ENCODE assay signal across 8 cellular contexts in genomic region chr16:3135120-3135715, GRCh38. TPM values are rescaled to one million over a fixed set of nuclear protein-coding genes. Genes with fewer than 3 reads are reported as not detected.
DNase-seq lines count a peak whose midpoint lies in the region; ATAC-seq and TF ChIP-seq lines count a peak whose summit lies in the region.

No MANE protein-coding gene starts in this region.

- H3K27ac Mint-ChIP-seq in T-helper 17 cell (peak overlapping the region; percentile 94), glutamatergic neuron (ENCODE audit: unreplicated experiment) (peak overlapping the region; percentile 90)

- peaks cover 5% of the 10 kb centered on the region for H3K9me3 Mint-ChIP-seq in glutamatergic neuron (ENCODE audit: unreplicated experiment)

- no peaks in the 10 kb centered on the region for H3K27me3 Mint-ChIP-seq in T-helper 17 cell
- peaks cover 11% of the 10 kb centered on the region for H3K27me3 Mint-ChIP-seq in glutamatergic neuron (ENCODE audit: unreplicated experiment)

- POLR2A ChIA-PET in AG04449 (lab: Yijun Ruan, JAX) = interaction anchor here (0.8 to 2.1 kb wide), 11 partner anchors 8 to 115 kb away, joined by 3 to 10 read pairs (median 4); partner anchors contain the start of genes HCFC1R1 and THOC6

- H3K36me3 Mint-ChIP-seq in T-helper 17 cell (ENCODE audit: low read depth) (peaks cover 2% of the 10 kb centered on the region), glutamatergic neuron (ENCODE audit: unreplicated experiment) (no peaks in the 10 kb centered on the region)

- H3K4me1 Mint-ChIP-seq in T-helper 17 cell (peaks cover 12% of the 10 kb centered on the region), glutamatergic neuron (ENCODE audit: low read depth, unreplicated experiment) (peaks cover 9% of the 10 kb centered on the region)

- H3K27ac ChIP-seq in skeletal muscle tissue (ENCODE audit: low read depth, low read length) = peak overlapping the region; percentile 80

- H3K9ac ChIP-seq in skeletal muscle tissue (ENCODE audit: low read depth in 1 of 3, low read length in 3 of 3) = peak overlapping the region; percentile 86 to 99 (median 91)

- peak overlapping the region; percentile 95 for H3K4me3 Mint-ChIP-seq in T-helper 17 cell
- H3K4me3 Mint-ChIP-seq in glutamatergic neuron (ENCODE audit: unreplicated experiment) = peak overlapping the region; percentile 91

- H3K36me3 ChIP-seq in skeletal muscle tissue (ENCODE audit: control insufficient read depth in 3 of 3, insufficient read depth in 3 of 3, low read length in 3 of 3) = peaks cover 11 to 20% (median 13%) of the 10 kb centered on the region in 3 donors

- no peak for DNase-seq in AG04449 (ENCODE audit: low read depth, low spot score)
- DNase-seq in T-helper 17 cell = no peak
- no peak for DNase-seq in glutamatergic neuron
- DNase-seq in NCI-H1092 (lab: John Stamatoyannopoulos, UW) = no peak
- no peak for DNase-seq in SIG-M5 (lab: John Stamatoyannopoulos, UW)
- DNase-seq in stimulated activated CD8-positive, alpha-beta memory T cell treated with anti-CD3 and anti-CD28 coated beads, Interleukin-4, amount 100 ng/mL, for 48 hours = no peak

- H3K27me3 ChIP-seq in skeletal muscle tissue (ENCODE audit: control insufficient read depth in 3 of 3, insufficient read depth in 3 of 3, low read length in 3 of 3) = no peaks in the 10 kb centered on the region

- ATAC-seq in GM19438 (IDR thresholded peaks at IDR 0.05; ENCODE audit: low read depth, unreplicated experiment) (peak; percentile 26), T-helper 17 cell (peak; percentile 36)

- H3K4me3 ChIP-seq in AG04449 (ENCODE audit: low read depth, low read length) (peak overlapping the region; percentile 86), skeletal muscle tissue (ENCODE audit: low read length in 3 of 3) (peak overlapping the region; percentile 83 to 92 (median 90))

- TF ChIP-seq CTCF in AG04449 (IDR thresholded peaks at IDR 0.05; ENCODE audit: insufficient read depth, low read length, missing control alignments) (no peak), glutamatergic neuron (IDR thresholded peaks at IDR 0.05; ENCODE audit: partially characterized antibody, unreplicated experiment) (no peak)

- peaks cover 26 to 50% (median 42%) of the 10 kb centered on the region in 3 donors for H3K4me1 ChIP-seq in skeletal muscle tissue (ENCODE audit: control insufficient read depth in 3 of 3, insufficient read depth in 3 of 3, low read length in 3 of 3)

- no peaks in the 10 kb centered on the region for H3K9me3 ChIP-seq in T-helper 17 cell (ENCODE audit: control insufficient read depth, low read length, poor library complexity, severe bottlenecking)
- H3K9me3 ChIP-seq in skeletal muscle tissue (ENCODE audit: control insufficient read depth in 3 of 3, low read length in 3 of 3) = no peaks in the 10 kb centered on the region

- CTCF ChIA-PET in AG04449 (lab: Yijun Ruan, JAX) = interaction anchor here (0.9 to 14.9 kb wide), 10 partner anchors 10 to 107 kb away, joined by 3 to 206 read pairs (median 4); no protein-coding TSS in a partner anchor

RNA-seq across cellular contexts. Expression of gene ZNF213, which starts 0.4 kb away (rescaled TPM):
- total RNA-seq in T-helper 17 cell (1 to 10 TPM; 3.1 to 3.4 TPM), glutamatergic neuron (ENCODE audit: unreplicated experiment) (18.7 TPM), skeletal muscle tissue (4.2 TPM)

RNA-seq across cellular contexts. Expression of gene ZNF205, which starts 22.8 kb away (rescaled TPM):
- total RNA-seq in T-helper 17 cell = not detected
- 31.6 TPM for total RNA-seq in glutamatergic neuron (ENCODE audit: unreplicated experiment)
- 7.3 TPM for total RNA-seq in skeletal muscle tissue

RNA-seq across cellular contexts. Expression of gene ZSCAN10, which starts 36.1 kb away (rescaled TPM):
- total RNA-seq in T-helper 17 cell = under 1 TPM; 0.12 to 0.26 TPM
- 0.74 TPM for total RNA-seq in glutamatergic neuron (ENCODE audit: unreplicated experiment)
- not detected for total RNA-seq in skeletal muscle tissue

RNA-seq across cellular contexts. Expression of gene OR1F1, which starts 52.8 kb away (rescaled TPM):
- not detected for total RNA-seq in T-helper 17 cell
- not detected for total RNA-seq in glutamatergic neuron (ENCODE audit: unreplicated experiment)
- total RNA-seq in skeletal muscle tissue = not detected
